In the genomic region with DNA sequence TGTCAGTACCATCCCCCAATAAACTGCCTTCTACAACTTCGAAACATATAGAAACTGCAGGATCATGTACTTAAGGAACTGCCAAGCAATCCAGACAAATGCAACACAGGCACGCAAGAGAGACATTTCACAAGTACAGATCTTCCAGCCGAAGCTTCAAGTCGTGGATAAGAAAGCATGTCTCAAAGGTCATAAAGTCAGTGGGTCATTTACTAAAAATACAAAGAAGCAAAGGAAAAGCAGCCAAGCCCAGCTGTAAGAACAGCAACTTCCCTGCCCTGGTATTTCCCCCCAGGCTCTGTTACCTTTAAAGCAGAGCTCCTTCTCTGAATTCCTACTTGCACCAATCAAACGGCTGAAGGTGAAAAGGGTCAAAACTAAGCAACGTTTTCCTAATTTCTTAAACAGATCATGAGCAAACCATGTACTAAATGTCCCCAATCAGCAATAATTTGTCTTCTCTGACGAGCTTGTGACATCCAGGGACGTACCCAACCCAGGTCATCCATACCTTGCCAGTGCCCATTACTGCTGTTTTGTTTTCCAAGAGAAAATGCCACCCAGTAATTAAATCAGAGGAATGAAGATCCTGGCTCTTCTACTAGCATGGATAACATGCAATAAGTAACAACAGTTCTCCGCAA, we compare ENCODE assay signal across 9 cellular contexts. TPM values are rescaled to one million over a fixed set of nuclear protein-coding genes. Genes with fewer than 3 reads are reported as not detected.
DNase-seq lines count a peak whose midpoint lies in the region; ATAC-seq, FAIRE-seq and TF ChIP-seq lines count a peak whose summit lies in the region.
"Had no signal": no experiment of that assay in that cellular context is flagged by ENCODE, and none has a peak within 500 bp of the region (broad histone marks: within the 10 kb centered on the region; RNA-seq: fewer than 3 reads in every experiment).

No MANE protein-coding gene starts in this region.

- no peak overlapping the region for H2AFZ ChIP-seq in HepG2 (ENCODE audit: low read length)

- intact Hi-C loops in HepG2 (cut with micrococcal nuclease; ENCODE audit: unreplicated experiment): no loop called here
- intact Hi-C loops in transverse colon (cut with DNase I; ENCODE audit: low total_unique reads): no loop called here

- H3K4me3 ChIP-seq in HepG2 (replicated peaks in 1 of 3; ENCODE audit: insufficient read depth in 1 of 3, low read depth in 2 of 3, low read length in 3 of 3) (peak overlapping the region; percentile 89 to 94 (median 92); a peak in 4 of 6 replicates), transverse colon (peak overlapping the region in 1 of 4 donors; percentile 81)

- H3K27ac ChIP-seq in HepG2 (ENCODE audit: extremely low read length, insufficient read depth, low read length): no peak overlapping the region
- H3K27ac ChIP-seq in transverse colon: peak overlapping the region in 3 of 4 donors; percentile 26 to 93 (median 92)

- no TSS peak for BruUV-seq in HepG2 (replicated peaks; lab: Mats Ljungman, UMichigan)

- CTCF ChIA-PET in activated naive CD4-positive, alpha-beta T cell treated with anti-CD3 and anti-CD28 coated beads, Interleukin-2, amount 10 ng/mL, durations not matched to agents 7 days and 5 days (lab: Charles Lee): no interaction called here
- CTCF ChIA-PET in HepG2 (lab: Yijun Ruan, JAX; ENCODE audit: low intra/inter-chr PET ratio, low total read pairs): no interaction called here

- in situ Hi-C loops in HepG2 (cut with HindIII; ENCODE audit: extremely low pct_ligation_motif_present, low pct_unique_long_range_greater_than_20kb): no loop called here
- in situ Hi-C loops in transverse colon (cut with MboI; ENCODE audit: low pct_ligation_motif_present in 1 of 4, low pct_unique_long_range_greater_than_20kb in 1 of 4, low sequenced_read_pairs in 3 of 4): no loop called here

- H3K4me1 ChIP-seq in HepG2 (ENCODE audit: insufficient read depth, low read length) (peaks cover 26% of the 10 kb centered on the region), transverse colon (peaks cover 19 to 48% (median 31%) of the 10 kb centered on the region in 4 donors)

- H3K4me2 ChIP-seq in HepG2 (ENCODE audit: low read depth, low read length): peak overlapping the region; percentile 96

- H3K4me3 Mint-ChIP-seq in activated naive CD4-positive, alpha-beta T cell treated with anti-CD3 and anti-CD28 coated beads, Interleukin-2, amount 10 ng/mL, durations not matched to agents 7 days and 5 days: peak overlapping the region; percentile 93

- no peak for TF ChIP-seq EP300 in HepG2 (IDR thresholded peaks at IDR 0.05; ENCODE audit: low read depth in 2 of 2, low read length in 2 of 2)
- TF ChIP-seq EP300 in HepG2 (CRISPR knock-in tag; IDR thresholded peaks at IDR 0.05; ENCODE audit: borderline replicate concordance): no peak
- TF ChIP-seq EP300 in transverse colon (IDR thresholded peaks at IDR 0.05; ENCODE audit: low read depth): no peak

- H3K79me2 ChIP-seq in HepG2 (ENCODE audit: insufficient read depth, low read length): peaks cover 14% of the 10 kb centered on the region

- H3K9me3 Mint-ChIP-seq in activated naive CD4-positive, alpha-beta T cell treated with anti-CD3 and anti-CD28 coated beads, Interleukin-2, amount 10 ng/mL, durations not matched to agents 7 days and 5 days: no peaks in the 10 kb centered on the region

- peaks cover 47% of the 10 kb centered on the region for H3K36me3 Mint-ChIP-seq in activated naive CD4-positive, alpha-beta T cell treated with anti-CD3 and anti-CD28 coated beads, Interleukin-2, amount 10 ng/mL, durations not matched to agents 7 days and 5 days

- H3K4me1 Mint-ChIP-seq in activated naive CD4-positive, alpha-beta T cell treated with anti-CD3 and anti-CD28 coated beads, Interleukin-2, amount 10 ng/mL, durations not matched to agents 7 days and 5 days: peaks cover 57% of the 10 kb centered on the region

- TF ChIP-seq POLR2A in HepG2 (IDR thresholded peaks at IDR 0.05; ENCODE audit: insufficient read depth in 1 of 2, low read depth in 2 of 2, low read length in 2 of 2) (no peak), transverse colon (IDR thresholded peaks at IDR 0.05) (no peak)

- 75% methylated on average over 9 of the region's 9 CpGs for WGBS in HepG2 (ENCODE audit: low lambda C conversion rate)
- WGBS in transverse colon (ENCODE audit: low coverage in 1 of 2), 2 donors: 42 to 47% methylated on average over 8 to 9 of the region's 9 CpGs

- no peak for DNase-seq in activated naive CD4-positive, alpha-beta T cell treated with anti-CD3 and anti-CD28 coated beads, Interleukin-2, amount 10 ng/mL, durations not matched to agents 7 days and 5 days
- DNase-seq in activated naive CD4-positive, alpha-beta T cell (lab: John Stamatoyannopoulos, UW): no peak
- DNase-seq in amniotic epithelial cell (ENCODE audit: low read depth) (peak; percentile 76), HepG2 (ENCODE audit: low spot score) (no peak), transverse colon (no peak), T-helper 9 cell (no peak), SHP77 treated with DMSO at 0.1 percent for 48 hours (lab: John Stamatoyannopoulos, UW) (no peak), T1000 (lab: John Stamatoyannopoulos, UW) (no peak)
- DNase-seq: activated gamma-delta T cell treated with Interleukin-2 at 50 U/mL for 16 hours had no signal

- no peak for TF ChIP-seq CTCF in HepG2 (CRISPR knock-in tag; IDR thresholded peaks at IDR 0.05)
- no peak for TF ChIP-seq CTCF in transverse colon (IDR thresholded peaks at IDR 0.05)

- peak overlapping the region; percentile 74; the same call in 1 of the 2 replicates for H3K9ac ChIP-seq in HepG2 (ENCODE audit: insufficient read depth, low read depth, low read length)

- H3K27me3 Mint-ChIP-seq in activated naive CD4-positive, alpha-beta T cell treated with anti-CD3 and anti-CD28 coated beads, Interleukin-2, amount 10 ng/mL, durations not matched to agents 7 days and 5 days: no peaks in the 10 kb centered on the region

- no peak for ATAC-seq in HepG2

- no peaks in the 10 kb centered on the region for H4K20me1 ChIP-seq in HepG2 (ENCODE audit: insufficient read depth, low read length)

- TF ChIP-seq RAD21 in HepG2 (CRISPR knock-in tag; IDR thresholded peaks at IDR 0.05): no peak

- H3K27ac Mint-ChIP-seq in activated naive CD4-positive, alpha-beta T cell treated with anti-CD3 and anti-CD28 coated beads, Interleukin-2, amount 10 ng/mL, durations not matched to agents 7 days and 5 days: peak overlapping the region; percentile 16

- H3K36me3 ChIP-seq in HepG2 (replicated peaks in 1 of 2; ENCODE audit: control insufficient read depth in 1 of 2, insufficient read depth in 2 of 2, low read length in 2 of 2): peaks cover 3 to 20% of the 10 kb centered on the region in 2 experiments; a peak in 3 of 5 replicates
- peaks cover 0 to 16% (median 8%) of the 10 kb centered on the region in 4 donors for H3K36me3 ChIP-seq in transverse colon

- peak; percentile 63 for FAIRE-seq in HepG2 (lab: Jason Lieb, UNC)

- POLR2A ChIA-PET in HepG2 (lab: Yijun Ruan, JAX): interaction anchor here (1.1 kb wide), 1 partner anchor 10 kb away, joined by 5 read pairs; no protein-coding TSS in a partner anchor

- H3K9me3 ChIP-seq in HepG2 (ENCODE audit: low read length) (no peaks in the 10 kb centered on the region), transverse colon (no peaks in the 10 kb centered on the region)

- H3K27me3 ChIP-seq in HepG2 (ENCODE audit: control insufficient read depth in 1 of 2, insufficient read depth in 2 of 2, low read length in 2 of 2) (no peaks in the 10 kb centered on the region; a peak in 1 of 5 replicates), transverse colon (no peaks in the 10 kb centered on the region)

TF ChIP-seq in HepG2, 621 proteins besides CTCF, POLR2A, EP300 and RAD21:
- TF ChIP-seq ZNF841 (CRISPR knock-in tag; IDR thresholded peaks at IDR 0.05; ENCODE audit: borderline replicate concordance) (no peak), MAFF (IDR thresholded peaks at IDR 0.05; ENCODE audit: low read depth, low read length) (peak; percentile 46), ZNF878 (CRISPR knock-in tag; IDR thresholded peaks at IDR 0.05) (0 out of 2 replicates have a peak, but pooled peaks have one; percentile 33), MAFK (conservative IDR thresholded peaks at IDR 0.05 in 1 of 2, IDR thresholded peaks at IDR 0.05 in 1 of 2; ENCODE audit: low read length in 2 of 2) (peak; percentile 58 to 64; a peak in 3 of 4 replicates), BRD4 (CRISPR knock-in tag; IDR thresholded peaks at IDR 0.05) (no peak)

RNA-seq across cellular contexts. Expression of a gene that starts 1.7 kb away (rescaled TPM):
- total RNA-seq in HepG2 (2016; rRNA removed; fragmentation: Illumina TruSeq; extraction: Trizol) (28.8 and 30.1 TPM in 2 replicates), transverse colon (10 to 100 TPM; 37.0 to 68.7 (median 50.5) TPM)
- total RNA-seq in HepG2 (2016; cell fraction: cytosol; rRNA removed; fragmentation: Illumina TruSeq; extraction: Trizol; ENCODE audit: low read depth): 18.8 and 20.7 TPM in 2 replicates
- total RNA-seq in HepG2 (2016; cell fraction: insoluble cytoplasmic fraction; rRNA removed; fragmentation: Illumina TruSeq; extraction: Trizol): 24.2 and 33.8 TPM in 2 replicates
- total RNA-seq in HepG2 (2016; cell fraction: membrane; rRNA removed; fragmentation: Illumina TruSeq; extraction: Trizol): 35.6 and 35.7 TPM in 2 replicates
- total RNA-seq in HepG2 (2016; cell fraction: nucleus; rRNA removed; fragmentation: Illumina TruSeq; extraction: Trizol): 28.0 and 29.0 TPM in 2 replicates
- 45.6 and 49.0 TPM in 2 replicates for polyA plus RNA-seq in HepG2 (2011; rRNA removed)
- 19.8 and 29.5 TPM in 2 replicates for polyA plus RNA-seq in HepG2 (2011; cell fraction: cytosol; rRNA removed)
- polyA plus RNA-seq in HepG2 (2011; cell fraction: nucleus; rRNA removed): 68.8 and 72.6 TPM in 2 replicates
- 28.1 and 33.7 TPM in 2 replicates for polyA plus RNA-seq in HepG2 (2012)
- polyA plus RNA-seq in HepG2 (2016; cell fraction: cytosol; fragmentation: Illumina TruSeq; extraction: Trizol; ENCODE audit: low read depth): 22.4 and 30.5 TPM in 2 replicates
- polyA plus RNA-seq in HepG2 (2016; cell fraction: insoluble cytoplasmic fraction; fragmentation: Illumina TruSeq; extraction: Trizol; ENCODE audit: low read depth): 30.0 and 31.0 TPM in 2 replicates
- polyA plus RNA-seq in HepG2 (2016; cell fraction: membrane; fragmentation: Illumina TruSeq; extraction: Trizol; ENCODE audit: low read depth): 35.3 and 37.7 TPM in 2 replicates
- 58.4 and 63.0 TPM in 2 replicates for polyA plus RNA-seq in HepG2 (2016; cell fraction: nucleus; fragmentation: Illumina TruSeq; extraction: Trizol; ENCODE audit: insufficient read depth, low read depth)
- polyA minus RNA-seq in HepG2 (2011; rRNA and poly(A)+ RNA removed; ENCODE audit: low replicate concordance): 19.4 and 24.5 TPM in 2 replicates
- polyA minus RNA-seq in HepG2 (2011; cell fraction: cytosol; rRNA and poly(A)+ RNA removed): 15.7 and 17.4 TPM in 2 replicates
- polyA minus RNA-seq in HepG2 (2011; cell fraction: nucleus; rRNA and poly(A)+ RNA removed): 43.4 and 69.0 TPM in 2 replicates
